ENCODE assay signal across 18 cellular contexts in genomic region chr11:28142724-28143123, GRCh38.
"Had no signal": no experiment of that assay in that cellular context is flagged by ENCODE, and none has a peak within 500 bp of the region (broad histone marks: within the 10 kb centered on the region; RNA-seq: fewer than 3 reads in every experiment).

No MANE protein-coding gene starts in this region.

- H3K4me2 ChIP-seq: hepatocyte had no signal

- H3K4me3 ChIP-seq: coronary artery, dorsolateral prefrontal cortex, esophagus muscularis mucosa, gastroesophageal sphincter, heart left ventricle, hepatocyte, left lung, lower lobe of right lung had no signal

- H3K27ac ChIP-seq: coronary artery, dorsolateral prefrontal cortex, esophagus muscularis mucosa, foreskin keratinocyte, gastroesophageal sphincter, heart left ventricle, hepatocyte, left lung, lower lobe of right lung had no signal

- H3K4me1 ChIP-seq: heart left ventricle, left lung, lower lobe of right lung had no signal

- ATAC-seq: foreskin keratinocyte, gastroesophageal sphincter, heart left ventricle, left cardiac atrium, left lung, left ventricle myocardium superior, lower lobe of right lung had no signal

- H3K36me3 ChIP-seq: heart left ventricle, lower lobe of right lung had no signal

- H3K4me3 Mint-ChIP-seq: immature natural killer cell had no signal

- H3K27me3 ChIP-seq: dorsolateral prefrontal cortex, esophagus muscularis mucosa, foreskin keratinocyte, gastroesophageal sphincter, heart left ventricle, hepatocyte, left lung had no signal

- DNase-seq: dermis blood vessel endothelial cell; dorsolateral prefrontal cortex; effector CD4-positive, alpha-beta T cell; effector memory CD4-positive, alpha-beta T cell; foreskin keratinocyte; heart left ventricle; hypothalamus; immature natural killer cell; left cardiac atrium; left lung; left ventricle myocardium superior; lower lobe of right lung; mesenchymal stem cell; midbrain had no signal

- H3K27ac Mint-ChIP-seq: immature natural killer cell had no signal

- H3K79me2 ChIP-seq: hepatocyte had no signal
